ENCODE assay signal across 11 cellular contexts in genomic region chr3:102089904-102090492, GRCh38.
A peak's percentile ranks its signal among the peaks of the same experiment; 100 is the strongest.
DNase-seq lines count a peak whose midpoint lies in the region; ATAC-seq and TF ChIP-seq lines count a peak whose summit lies in the region.
"Had no signal": no experiment of that assay in that cellular context is flagged by ENCODE, and none has a peak within 500 bp of the region (broad histone marks: within the 10 kb centered on the region; RNA-seq: fewer than 3 reads in every experiment).

No MANE protein-coding gene starts in this region.

- H3K9me3 ChIP-seq in HEK293 (ENCODE audit: control insufficient read depth, insufficient read depth, low read depth, low read length) (no peaks in the 10 kb centered on the region), adipocyte (ENCODE audit: control insufficient read depth, low read length) (no peaks in the 10 kb centered on the region), esophagus squamous epithelium (no peaks in the 10 kb centered on the region)
- H3K9me3 ChIP-seq in CD8-positive, alpha-beta memory T cell (ENCODE audit: low read length): no peaks in the 10 kb centered on the region

- no peaks in the 10 kb centered on the region for H3K36me3 ChIP-seq in HEK293 (ENCODE audit: control insufficient read depth in 2 of 2, insufficient read depth in 1 of 2, low read length in 2 of 2)
- no peaks in the 10 kb centered on the region for H3K36me3 ChIP-seq in adipocyte (ENCODE audit: control insufficient read depth, insufficient read depth, low read length, severe bottlenecking)
- H3K36me3 ChIP-seq in CD8-positive, alpha-beta memory T cell (ENCODE audit: insufficient read depth, low read length): no peaks in the 10 kb centered on the region
- no peaks in the 10 kb centered on the region for H3K36me3 ChIP-seq in esophagus squamous epithelium

- CTCF ChIA-PET in HEK293 (lab: Yijun Ruan, JAX): no interaction called here
- CTCF ChIA-PET in CD8-positive, alpha-beta memory T cell (lab: Charles Lee): no interaction called here

- H3K27ac ChIP-seq in HEK293 (ENCODE audit: extremely low read depth, low read depth, low read length) (no peak overlapping the region), esophagus squamous epithelium (no peak overlapping the region)
- no peak overlapping the region for H3K27ac ChIP-seq in CD8-positive, alpha-beta memory T cell (ENCODE audit: low read depth, low read length)

- ATAC-seq in HG02852 (IDR thresholded peaks at IDR 0.05; ENCODE audit: unreplicated experiment): no peak
- ATAC-seq: natural killer cell treated with Interleukin-12 subunit alpha and Interleukin-12 subunit beta and Interleukin-15 and Interleukin-18, amount 100 ng/mL, for 72 hours had no signal

- no peak for TF ChIP-seq POLR2A in esophagus squamous epithelium (IDR thresholded peaks at IDR 0.05)

- H3K9me3 Mint-ChIP-seq in CD8-positive, alpha-beta memory T cell: no peaks in the 10 kb centered on the region
- H3K9me3 Mint-ChIP-seq: natural killer cell treated with Interleukin-12 subunit alpha and Interleukin-12 subunit beta and Interleukin-15 and Interleukin-18, amount 100 ng/mL, for 72 hours had no signal

- WGBS in esophagus squamous epithelium, 2 donors: 83% methylated on average over 7 of the region's 7 CpGs

- no peak overlapping the region for H3K4me3 ChIP-seq in HEK293 (ENCODE audit: low read depth, low read length)
- no peak overlapping the region for H3K4me3 ChIP-seq in adipocyte (ENCODE audit: low read length)
- no peak overlapping the region for H3K4me3 ChIP-seq in CD8-positive, alpha-beta memory T cell (ENCODE audit: low read length)
- H3K4me3 ChIP-seq in esophagus squamous epithelium: no peak overlapping the region

- TF ChIP-seq CTCF in HEK293 (tag by site-specific recombination; IDR thresholded peaks at IDR 0.05) (no peak), esophagus squamous epithelium (IDR thresholded peaks at IDR 0.05) (no peak)

- H3K9ac ChIP-seq in adipocyte (ENCODE audit: low read length): no peak overlapping the region

- no peak overlapping the region for H3K4me3 Mint-ChIP-seq in CD8-positive, alpha-beta memory T cell
- H3K4me3 Mint-ChIP-seq: natural killer cell treated with Interleukin-12 subunit alpha and Interleukin-12 subunit beta and Interleukin-15 and Interleukin-18, amount 100 ng/mL, for 72 hours had no signal

- H3K27ac Mint-ChIP-seq in CD8-positive, alpha-beta memory T cell: no peak overlapping the region
- H3K27ac Mint-ChIP-seq: natural killer cell treated with Interleukin-12 subunit alpha and Interleukin-12 subunit beta and Interleukin-15 and Interleukin-18, amount 100 ng/mL, for 72 hours had no signal

- DNase-seq in A172 (ENCODE audit: low spot score) (peak; percentile 65), adipocyte (ENCODE audit: low read depth) (peak; percentile 36), kidney glomerular epithelial cell (lab: John Stamatoyannopoulos, UW) (peak; percentile 79), NCI-H69 (lab: John Stamatoyannopoulos, UW) (no peak), esophagus squamous epithelium (lab: John Stamatoyannopoulos, UW) (no peak)
- DNase-seq in CD8-positive, alpha-beta memory T cell: no peak
- DNase-seq: activated CD4-positive, alpha-beta T cell treated with anti-CD3 and anti-CD28 coated beads, Interleukin-2, amount 50 U/mL, for 4 hours; NCI-H1436 had no signal

- peaks cover 7 to 12% (median 10%) of the 10 kb centered on the region in 3 donors for H3K4me1 Mint-ChIP-seq in CD8-positive, alpha-beta memory T cell

- POLR2A ChIA-PET in HEK293 (lab: Yijun Ruan, JAX): no interaction called here
- POLR2A ChIA-PET in CD8-positive, alpha-beta memory T cell (lab: Charles Lee): no interaction called here

- peaks cover 0 to 3% of the 10 kb centered on the region in 2 donors for H3K27me3 Mint-ChIP-seq in CD8-positive, alpha-beta memory T cell

- H3K27me3 ChIP-seq in adipocyte (replicated peaks; ENCODE audit: control insufficient read depth, insufficient read depth, low read length) (no peaks in the 10 kb centered on the region), esophagus squamous epithelium (no peaks in the 10 kb centered on the region)
- H3K27me3 ChIP-seq in CD8-positive, alpha-beta memory T cell (ENCODE audit: insufficient read depth, low read length, poor library complexity, severe bottlenecking): no peaks in the 10 kb centered on the region

- intact Hi-C loops in esophagus squamous epithelium (cut with DNase I): no loop called here

- peaks cover 5% of the 10 kb centered on the region for H3K4me1 ChIP-seq in HEK293 (ENCODE audit: control insufficient read depth, insufficient read depth, low read length)
- H3K4me1 ChIP-seq in adipocyte (ENCODE audit: control insufficient read depth, insufficient read depth, low read length): no peaks in the 10 kb centered on the region
- H3K4me1 ChIP-seq in CD8-positive, alpha-beta memory T cell (ENCODE audit: insufficient read depth, low read length): peaks cover 13% of the 10 kb centered on the region
- H3K4me1 ChIP-seq in esophagus squamous epithelium: peaks cover 0 to 4% (median 0%) of the 10 kb centered on the region in 3 donors

- H3K36me3 Mint-ChIP-seq in CD8-positive, alpha-beta memory T cell: no peaks in the 10 kb centered on the region

TF ChIP-seq in HEK293, 187 proteins besides CTCF, POLR2A, EP300 and RAD21 (continues in another document):
- peak; percentile 56 for TF ChIP-seq ZBTB44 (tag by site-specific recombination; IDR thresholded peaks at IDR 0.05)
- TF ChIP-seq GFI1B (tag by site-specific recombination; IDR thresholded peaks at IDR 0.05): peak; percentile 81
- peak; percentile 62; the same call in 1 of the 2 replicates for TF ChIP-seq ZNF184 (tag by site-specific recombination; IDR thresholded peaks at IDR 0.05)
- TF ChIP-seq HOXD13 (CRISPR knock-in tag; IDR thresholded peaks at IDR 0.05; ENCODE audit: borderline replicate concordance): peak; percentile 55; the same call in 1 of the 2 replicates
- no peak for TF ChIP-seq ZNF664 (tag by site-specific recombination; IDR thresholded peaks at IDR 0.05)
- TF ChIP-seq ZNF248 (tag by site-specific recombination; IDR thresholded peaks at IDR 0.05): no peak
- no peak for TF ChIP-seq ZNF16 (tag by site-specific recombination; IDR thresholded peaks at IDR 0.05; ENCODE audit: low read depth)
- TF ChIP-seq ZXDB (tag by site-specific recombination; IDR thresholded peaks at IDR 0.05): peak; percentile 73
- TF ChIP-seq ZNF391 (tag by site-specific recombination; IDR thresholded peaks at IDR 0.05; ENCODE audit: borderline replicate concordance, low read depth): peak; percentile 44; the same call in 1 of the 2 replicates
- peak; percentile 37 for TF ChIP-seq ZBTB26 (tag by site-specific recombination; optimal IDR thresholded peaks at IDR 0.05)
- TF ChIP-seq INSM2 (tag by site-specific recombination; IDR thresholded peaks at IDR 0.05): peak; percentile 89

Comparison
In these comparisons a context has a peak if more than half of its experiments do, and no peak if none do; other contexts are left out.
1. DNase-seq: peak in A172 (single experiment), adipocyte (single experiment) and kidney glomerular epithelial cell (single experiment); none in CD8-positive, alpha-beta memory T cell (0 of 5), NCI-H69 (single experiment) and esophagus squamous epithelium (single experiment).